In the genomic region with DNA sequence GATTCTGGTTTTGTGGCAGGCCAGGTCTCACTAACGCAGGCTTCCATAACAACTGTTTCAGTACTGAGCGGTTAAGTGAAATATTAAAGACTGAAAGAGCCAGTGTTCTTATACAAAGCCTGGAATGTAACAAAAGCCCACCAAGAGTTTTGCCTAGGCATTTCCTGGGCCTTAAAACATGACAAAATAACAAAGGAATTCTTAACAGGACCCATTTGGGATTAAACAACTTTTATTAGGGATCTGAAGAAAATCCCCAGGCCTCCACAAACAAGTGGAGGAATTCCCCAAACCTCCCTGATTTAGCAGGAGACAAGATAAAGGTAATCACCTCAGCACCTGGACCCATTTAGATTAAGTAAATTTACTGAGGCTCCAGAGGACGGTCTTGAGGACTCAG, we compare ENCODE assay signal across 1 cellular context.
TF ChIP-seq lines count a peak whose summit lies in the region.

No MANE protein-coding gene starts in this region.

TF ChIP-seq in H1, 55 proteins besides CTCF, POLR2A, EP300 and RAD21 (continued from another document):
- TF ChIP-seq, protein P1, sequence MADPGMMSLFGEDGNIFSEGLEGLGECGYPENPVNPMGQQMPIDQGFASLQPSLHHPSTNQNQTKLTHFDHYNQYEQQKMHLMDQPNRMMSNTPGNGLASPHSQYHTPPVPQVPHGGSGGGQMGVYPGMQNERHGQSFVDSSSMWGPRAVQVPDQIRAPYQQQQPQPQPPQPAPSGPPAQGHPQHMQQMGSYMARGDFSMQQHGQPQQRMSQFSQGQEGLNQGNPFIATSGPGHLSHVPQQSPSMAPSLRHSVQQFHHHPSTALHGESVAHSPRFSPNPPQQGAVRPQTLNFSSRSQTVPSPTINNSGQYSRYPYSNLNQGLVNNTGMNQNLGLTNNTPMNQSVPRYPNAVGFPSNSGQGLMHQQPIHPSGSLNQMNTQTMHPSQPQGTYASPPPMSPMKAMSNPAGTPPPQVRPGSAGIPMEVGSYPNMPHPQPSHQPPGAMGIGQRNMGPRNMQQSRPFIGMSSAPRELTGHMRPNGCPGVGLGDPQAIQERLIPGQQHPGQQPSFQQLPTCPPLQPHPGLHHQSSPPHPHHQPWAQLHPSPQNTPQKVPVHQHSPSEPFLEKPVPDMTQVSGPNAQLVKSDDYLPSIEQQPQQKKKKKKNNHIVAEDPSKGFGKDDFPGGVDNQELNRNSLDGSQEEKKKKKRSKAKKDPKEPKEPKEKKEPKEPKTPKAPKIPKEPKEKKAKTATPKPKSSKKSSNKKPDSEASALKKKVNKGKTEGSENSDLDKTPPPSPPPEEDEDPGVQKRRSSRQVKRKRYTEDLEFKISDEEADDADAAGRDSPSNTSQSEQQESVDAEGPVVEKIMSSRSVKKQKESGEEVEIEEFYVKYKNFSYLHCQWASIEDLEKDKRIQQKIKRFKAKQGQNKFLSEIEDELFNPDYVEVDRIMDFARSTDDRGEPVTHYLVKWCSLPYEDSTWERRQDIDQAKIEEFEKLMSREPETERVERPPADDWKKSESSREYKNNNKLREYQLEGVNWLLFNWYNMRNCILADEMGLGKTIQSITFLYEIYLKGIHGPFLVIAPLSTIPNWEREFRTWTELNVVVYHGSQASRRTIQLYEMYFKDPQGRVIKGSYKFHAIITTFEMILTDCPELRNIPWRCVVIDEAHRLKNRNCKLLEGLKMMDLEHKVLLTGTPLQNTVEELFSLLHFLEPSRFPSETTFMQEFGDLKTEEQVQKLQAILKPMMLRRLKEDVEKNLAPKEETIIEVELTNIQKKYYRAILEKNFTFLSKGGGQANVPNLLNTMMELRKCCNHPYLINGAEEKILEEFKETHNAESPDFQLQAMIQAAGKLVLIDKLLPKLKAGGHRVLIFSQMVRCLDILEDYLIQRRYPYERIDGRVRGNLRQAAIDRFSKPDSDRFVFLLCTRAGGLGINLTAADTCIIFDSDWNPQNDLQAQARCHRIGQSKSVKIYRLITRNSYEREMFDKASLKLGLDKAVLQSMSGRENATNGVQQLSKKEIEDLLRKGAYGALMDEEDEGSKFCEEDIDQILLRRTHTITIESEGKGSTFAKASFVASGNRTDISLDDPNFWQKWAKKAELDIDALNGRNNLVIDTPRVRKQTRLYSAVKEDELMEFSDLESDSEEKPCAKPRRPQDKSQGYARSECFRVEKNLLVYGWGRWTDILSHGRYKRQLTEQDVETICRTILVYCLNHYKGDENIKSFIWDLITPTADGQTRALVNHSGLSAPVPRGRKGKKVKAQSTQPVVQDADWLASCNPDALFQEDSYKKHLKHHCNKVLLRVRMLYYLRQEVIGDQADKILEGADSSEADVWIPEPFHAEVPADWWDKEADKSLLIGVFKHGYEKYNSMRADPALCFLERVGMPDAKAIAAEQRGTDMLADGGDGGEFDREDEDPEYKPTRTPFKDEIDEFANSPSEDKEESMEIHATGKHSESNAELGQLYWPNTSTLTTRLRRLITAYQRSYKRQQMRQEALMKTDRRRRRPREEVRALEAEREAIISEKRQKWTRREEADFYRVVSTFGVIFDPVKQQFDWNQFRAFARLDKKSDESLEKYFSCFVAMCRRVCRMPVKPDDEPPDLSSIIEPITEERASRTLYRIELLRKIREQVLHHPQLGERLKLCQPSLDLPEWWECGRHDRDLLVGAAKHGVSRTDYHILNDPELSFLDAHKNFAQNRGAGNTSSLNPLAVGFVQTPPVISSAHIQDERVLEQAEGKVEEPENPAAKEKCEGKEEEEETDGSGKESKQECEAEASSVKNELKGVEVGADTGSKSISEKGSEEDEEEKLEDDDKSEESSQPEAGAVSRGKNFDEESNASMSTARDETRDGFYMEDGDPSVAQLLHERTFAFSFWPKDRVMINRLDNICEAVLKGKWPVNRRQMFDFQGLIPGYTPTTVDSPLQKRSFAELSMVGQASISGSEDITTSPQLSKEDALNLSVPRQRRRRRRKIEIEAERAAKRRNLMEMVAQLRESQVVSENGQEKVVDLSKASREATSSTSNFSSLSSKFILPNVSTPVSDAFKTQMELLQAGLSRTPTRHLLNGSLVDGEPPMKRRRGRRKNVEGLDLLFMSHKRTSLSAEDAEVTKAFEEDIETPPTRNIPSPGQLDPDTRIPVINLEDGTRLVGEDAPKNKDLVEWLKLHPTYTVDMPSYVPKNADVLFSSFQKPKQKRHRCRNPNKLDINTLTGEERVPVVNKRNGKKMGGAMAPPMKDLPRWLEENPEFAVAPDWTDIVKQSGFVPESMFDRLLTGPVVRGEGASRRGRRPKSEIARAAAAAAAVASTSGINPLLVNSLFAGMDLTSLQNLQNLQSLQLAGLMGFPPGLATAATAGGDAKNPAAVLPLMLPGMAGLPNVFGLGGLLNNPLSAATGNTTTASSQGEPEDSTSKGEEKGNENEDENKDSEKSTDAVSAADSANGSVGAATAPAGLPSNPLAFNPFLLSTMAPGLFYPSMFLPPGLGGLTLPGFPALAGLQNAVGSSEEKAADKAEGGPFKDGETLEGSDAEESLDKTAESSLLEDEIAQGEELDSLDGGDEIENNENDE (IDR thresholded peaks at IDR 0.05; ENCODE audit: insufficient replicate concordance, low read length): peak; percentile 73
- TF ChIP-seq FOSL1 (IDR thresholded peaks at IDR 0.05; ENCODE audit: insufficient read depth, low read depth, low read length): no peak
- no peak for TF ChIP-seq CEBPB (IDR thresholded peaks at IDR 0.05; ENCODE audit: low read depth, low read length)
- no peak for TF ChIP-seq POU5F1 (IDR thresholded peaks at IDR 0.05; ENCODE audit: low read depth, low read length)
- no peak for TF ChIP-seq POLR2AphosphoS5 (IDR thresholded peaks at IDR 0.05; ENCODE audit: low read depth, low read length)
- no peak for TF ChIP-seq E2F6 (IDR thresholded peaks at IDR 0.05)
- TF ChIP-seq CTBP2 (IDR thresholded peaks at IDR 0.05; ENCODE audit: borderline replicate concordance, insufficient read depth, insufficient read length, low read length): no peak
- peak; percentile 66; the same call in 1 of the 2 replicates for TF ChIP-seq TEAD4 (IDR thresholded peaks at IDR 0.05; ENCODE audit: low read depth, low read length)
- no peak for TF ChIP-seq GTF2F1 (IDR thresholded peaks at IDR 0.05; ENCODE audit: borderline replicate concordance, low read depth, low read length)
- TF ChIP-seq TCF12 (IDR thresholded peaks at IDR 0.05; ENCODE audit: low read depth, low read length): 0 out of 2 replicates have a peak, but pooled peaks have one; percentile 30
- no peak for TF ChIP-seq CBX5 (IDR thresholded peaks at IDR 0.05; ENCODE audit: low read depth, low read length)
- TF ChIP-seq BRCA1 (IDR thresholded peaks at IDR 0.05; ENCODE audit: low read depth, low read length): no peak
- no peak for TF ChIP-seq SIX5 (IDR thresholded peaks at IDR 0.05; ENCODE audit: low read depth, low read length)
